Comparison of ENCODE assay signal across 1 cellular context in the genomic region with DNA sequence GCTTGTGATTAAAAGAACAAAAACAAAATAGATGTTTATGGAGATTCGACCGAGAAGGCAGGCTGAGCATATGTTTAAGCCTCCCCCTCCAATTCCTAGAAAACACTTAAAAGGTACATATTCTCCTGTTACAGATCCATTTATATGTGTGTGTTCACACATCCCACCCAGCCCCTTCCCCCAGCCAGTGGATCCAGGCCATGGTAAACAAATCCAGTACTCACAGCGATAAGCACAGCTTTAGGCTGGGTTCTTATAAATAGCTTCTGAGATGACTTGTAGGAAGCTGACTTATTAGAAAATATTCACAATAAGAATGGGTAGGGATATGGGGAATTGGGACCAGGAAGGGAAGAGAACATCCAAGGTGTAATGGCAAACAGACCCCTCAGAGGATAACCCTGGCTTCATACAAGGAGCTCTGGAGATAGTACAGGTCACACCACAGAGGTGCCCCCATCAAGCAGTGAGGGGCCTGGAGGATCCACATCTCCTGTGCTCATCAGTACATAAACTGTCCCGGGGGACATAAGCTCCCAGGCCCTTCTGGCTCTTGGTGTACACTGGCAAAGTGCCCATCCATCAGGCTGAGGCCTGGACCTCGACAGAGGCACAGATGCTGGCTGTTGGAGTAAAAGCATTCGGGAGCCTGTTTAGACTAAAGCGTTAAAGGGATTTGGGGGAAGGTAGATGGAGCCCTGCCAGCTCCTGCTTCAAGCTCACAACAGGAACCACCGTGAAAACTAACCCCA.
TF ChIP-seq lines count a peak whose summit lies in the region.

No MANE protein-coding gene starts in this region.

TF ChIP-seq in HEK293, 187 proteins besides CTCF, POLR2A, EP300 and RAD21 (continued from another document and continues in another):
- TF ChIP-seq, protein P1, sequence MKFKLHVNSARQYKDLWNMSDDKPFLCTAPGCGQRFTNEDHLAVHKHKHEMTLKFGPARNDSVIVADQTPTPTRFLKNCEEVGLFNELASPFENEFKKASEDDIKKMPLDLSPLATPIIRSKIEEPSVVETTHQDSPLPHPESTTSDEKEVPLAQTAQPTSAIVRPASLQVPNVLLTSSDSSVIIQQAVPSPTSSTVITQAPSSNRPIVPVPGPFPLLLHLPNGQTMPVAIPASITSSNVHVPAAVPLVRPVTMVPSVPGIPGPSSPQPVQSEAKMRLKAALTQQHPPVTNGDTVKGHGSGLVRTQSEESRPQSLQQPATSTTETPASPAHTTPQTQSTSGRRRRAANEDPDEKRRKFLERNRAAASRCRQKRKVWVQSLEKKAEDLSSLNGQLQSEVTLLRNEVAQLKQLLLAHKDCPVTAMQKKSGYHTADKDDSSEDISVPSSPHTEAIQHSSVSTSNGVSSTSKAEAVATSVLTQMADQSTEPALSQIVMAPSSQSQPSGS (tag by site-specific recombination; IDR thresholded peaks at IDR 0.05; ENCODE audit: low read depth), result no peak
- TF ChIP-seq ZNF146 (tag by site-specific recombination; IDR thresholded peaks at IDR 0.05) (no peak), ZNF132 (tag by site-specific recombination; IDR thresholded peaks at IDR 0.05; ENCODE audit: borderline replicate concordance) (no peak), ZNF202 (tag by site-specific recombination; IDR thresholded peaks at IDR 0.05; ENCODE audit: borderline replicate concordance) (no peak), ZNF169 (tag by site-specific recombination; IDR thresholded peaks at IDR 0.05) (no peak), ZBTB21 (tag by site-specific recombination; IDR thresholded peaks at IDR 0.05) (no peak), ZNF658 (tag by site-specific recombination; IDR thresholded peaks at IDR 0.05) (no peak), BCL11A (tag by site-specific recombination; IDR thresholded peaks at IDR 0.05; ENCODE audit: low read depth) (no peak), ZNF24 (tag by site-specific recombination; IDR thresholded peaks at IDR 0.05) (no peak), GFI1B (tag by site-specific recombination; IDR thresholded peaks at IDR 0.05) (no peak), YY2 (tag by site-specific recombination; IDR thresholded peaks at IDR 0.05) (no peak), ZNF785 (tag by site-specific recombination; IDR thresholded peaks at IDR 0.05) (no peak), ZFP37 (tag by site-specific recombination; IDR thresholded peaks at IDR 0.05) (no peak), ZNF670 (tag by site-specific recombination; IDR thresholded peaks at IDR 0.05; ENCODE audit: low read depth) (no peak), ZNF266 (tag by site-specific recombination; IDR thresholded peaks at IDR 0.05; ENCODE audit: low read depth) (no peak), SP7 (tag by site-specific recombination; IDR thresholded peaks at IDR 0.05) (no peak), ZNF214 (tag by site-specific recombination; IDR thresholded peaks at IDR 0.05; ENCODE audit: borderline replicate concordance) (no peak), ZNF175 (tag by site-specific recombination; IDR thresholded peaks at IDR 0.05) (no peak), GLIS2 (tag by site-specific recombination; IDR thresholded peaks at IDR 0.05) (no peak), ZNF48 (tag by site-specific recombination; IDR thresholded peaks at IDR 0.05) (no peak), ZEB2 (tag by site-specific recombination; IDR thresholded peaks at IDR 0.05) (peak; percentile 57; the same call in 1 of the 2 replicates), ZNF514 (tag by site-specific recombination; IDR thresholded peaks at IDR 0.05) (no peak), ZNF654 (tag by site-specific recombination; IDR thresholded peaks at IDR 0.05; ENCODE audit: low read depth) (no peak), ZNF335 (tag by site-specific recombination; conservative IDR thresholded peaks at IDR 0.05) (0 out of 2 replicates have a peak, but pooled peaks have one; percentile 16), ZNF585B (tag by site-specific recombination; IDR thresholded peaks at IDR 0.05) (no peak), ZNF274 (IDR thresholded peaks at IDR 0.05; ENCODE audit: low read length) (no peak), ZNF274 (tag by site-specific recombination; IDR thresholded peaks at IDR 0.05; ENCODE audit: borderline replicate concordance) (no peak), ZFP41 (tag by site-specific recombination; IDR thresholded peaks at IDR 0.05; ENCODE audit: borderline replicate concordance) (no peak), ZNF791 (tag by site-specific recombination; IDR thresholded peaks at IDR 0.05) (no peak), ZNF664 (tag by site-specific recombination; IDR thresholded peaks at IDR 0.05) (no peak), ZNF354C (tag by site-specific recombination; IDR thresholded peaks at IDR 0.05; ENCODE audit: borderline replicate concordance, low read depth) (no peak), ZNF624 (tag by site-specific recombination; IDR thresholded peaks at IDR 0.05) (no peak), ZNF433 (tag by site-specific recombination; IDR thresholded peaks at IDR 0.05; ENCODE audit: low read depth) (no peak), KLF7 (tag by site-specific recombination; IDR thresholded peaks at IDR 0.05; ENCODE audit: borderline replicate concordance) (no peak), SETDB1 (IDR thresholded peaks at IDR 0.05; ENCODE audit: insufficient read length, low read length) (no peak), ZNF529 (tag by site-specific recombination; IDR thresholded peaks at IDR 0.05; ENCODE audit: insufficient replicate concordance) (no peak), ZNF302 (tag by site-specific recombination; IDR thresholded peaks at IDR 0.05; ENCODE audit: low read depth) (no peak), ZBTB7A (tag by site-specific recombination; IDR thresholded peaks at IDR 0.05; ENCODE audit: low read depth) (no peak), ZNF10 (tag by site-specific recombination; IDR thresholded peaks at IDR 0.05) (no peak), ZNF548 (tag by site-specific recombination; IDR thresholded peaks at IDR 0.05) (no peak), ZNF530 (tag by site-specific recombination; IDR thresholded peaks at IDR 0.05; ENCODE audit: low read depth) (no peak), SALL2 (tag by site-specific recombination; IDR thresholded peaks at IDR 0.05; ENCODE audit: borderline replicate concordance) (no peak), GLIS1 (tag by site-specific recombination; IDR thresholded peaks at IDR 0.05) (peak; percentile 62), KLF9 (tag by site-specific recombination; IDR thresholded peaks at IDR 0.05; ENCODE audit: low read depth) (no peak), ZNF623 (tag by site-specific recombination; IDR thresholded peaks at IDR 0.05) (no peak), HOXC10 (CRISPR knock-in tag; IDR thresholded peaks at IDR 0.05) (no peak), ZNF292 (tag by site-specific recombination; IDR thresholded peaks at IDR 0.05; ENCODE audit: borderline replicate concordance, low read depth) (no peak), OVOL3 (tag by site-specific recombination; IDR thresholded peaks at IDR 0.05) (no peak), ZFP3 (tag by site-specific recombination; IDR thresholded peaks at IDR 0.05; ENCODE audit: low read depth) (no peak), ZNF324 (tag by site-specific recombination; IDR thresholded peaks at IDR 0.05) (no peak), ZNF843 (tag by site-specific recombination; IDR thresholded peaks at IDR 0.05) (no peak), ZNF37A (tag by site-specific recombination; IDR thresholded peaks at IDR 0.05) (no peak), ZNF138 (tag by site-specific recombination; IDR thresholded peaks at IDR 0.05; ENCODE audit: borderline replicate concordance) (no peak), OSR2 (tag by site-specific recombination; IDR thresholded peaks at IDR 0.05) (peak; percentile 93), ZBTB20 (tag by site-specific recombination; IDR thresholded peaks at IDR 0.05) (0 out of 2 replicates have a peak, but pooled peaks have one; percentile 32), ZNF19 (tag by site-specific recombination; IDR thresholded peaks at IDR 0.05; ENCODE audit: low read depth) (no peak), ZNF555 (tag by site-specific recombination; conservative IDR thresholded peaks at IDR 0.05) (no peak), RBAK (tag by site-specific recombination; IDR thresholded peaks at IDR 0.05) (no peak)
- TF ChIP-seq, protein P2, sequence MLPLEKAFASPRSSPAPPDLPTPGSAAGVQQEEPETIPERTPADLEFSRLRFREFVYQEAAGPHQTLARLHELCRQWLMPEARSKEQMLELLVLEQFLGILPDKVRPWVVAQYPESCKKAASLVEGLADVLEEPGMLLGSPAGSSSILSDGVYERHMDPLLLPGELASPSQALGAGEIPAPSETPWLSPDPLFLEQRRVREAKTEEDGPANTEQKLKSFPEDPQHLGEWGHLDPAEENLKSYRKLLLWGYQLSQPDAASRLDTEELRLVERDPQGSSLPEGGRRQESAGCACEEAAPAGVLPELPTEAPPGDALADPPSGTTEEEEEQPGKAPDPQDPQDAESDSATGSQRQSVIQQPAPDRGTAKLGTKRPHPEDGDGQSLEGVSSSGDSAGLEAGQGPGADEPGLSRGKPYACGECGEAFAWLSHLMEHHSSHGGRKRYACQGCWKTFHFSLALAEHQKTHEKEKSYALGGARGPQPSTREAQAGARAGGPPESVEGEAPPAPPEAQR (tag by site-specific recombination; IDR thresholded peaks at IDR 0.05), result no peak
- TF ChIP-seq, protein P3, sequence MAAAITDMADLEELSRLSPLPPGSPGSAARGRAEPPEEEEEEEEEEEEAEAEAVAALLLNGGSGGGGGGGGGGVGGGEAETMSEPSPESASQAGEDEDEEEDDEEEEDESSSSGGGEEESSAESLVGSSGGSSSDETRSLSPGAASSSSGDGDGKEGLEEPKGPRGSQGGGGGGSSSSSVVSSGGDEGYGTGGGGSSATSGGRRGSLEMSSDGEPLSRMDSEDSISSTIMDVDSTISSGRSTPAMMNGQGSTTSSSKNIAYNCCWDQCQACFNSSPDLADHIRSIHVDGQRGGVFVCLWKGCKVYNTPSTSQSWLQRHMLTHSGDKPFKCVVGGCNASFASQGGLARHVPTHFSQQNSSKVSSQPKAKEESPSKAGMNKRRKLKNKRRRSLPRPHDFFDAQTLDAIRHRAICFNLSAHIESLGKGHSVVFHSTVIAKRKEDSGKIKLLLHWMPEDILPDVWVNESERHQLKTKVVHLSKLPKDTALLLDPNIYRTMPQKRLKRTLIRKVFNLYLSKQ (tag by site-specific recombination; IDR thresholded peaks at IDR 0.05; ENCODE audit: borderline replicate concordance), result no peak
- TF ChIP-seq, protein P4, sequence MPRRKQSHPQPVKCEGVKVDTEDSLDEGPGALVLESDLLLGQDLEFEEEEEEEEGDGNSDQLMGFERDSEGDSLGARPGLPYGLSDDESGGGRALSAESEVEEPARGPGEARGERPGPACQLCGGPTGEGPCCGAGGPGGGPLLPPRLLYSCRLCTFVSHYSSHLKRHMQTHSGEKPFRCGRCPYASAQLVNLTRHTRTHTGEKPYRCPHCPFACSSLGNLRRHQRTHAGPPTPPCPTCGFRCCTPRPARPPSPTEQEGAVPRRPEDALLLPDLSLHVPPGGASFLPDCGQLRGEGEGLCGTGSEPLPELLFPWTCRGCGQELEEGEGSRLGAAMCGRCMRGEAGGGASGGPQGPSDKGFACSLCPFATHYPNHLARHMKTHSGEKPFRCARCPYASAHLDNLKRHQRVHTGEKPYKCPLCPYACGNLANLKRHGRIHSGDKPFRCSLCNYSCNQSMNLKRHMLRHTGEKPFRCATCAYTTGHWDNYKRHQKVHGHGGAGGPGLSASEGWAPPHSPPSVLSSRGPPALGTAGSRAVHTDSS (tag by site-specific recombination; IDR thresholded peaks at IDR 0.05), result no peak
- TF ChIP-seq, protein P5, sequence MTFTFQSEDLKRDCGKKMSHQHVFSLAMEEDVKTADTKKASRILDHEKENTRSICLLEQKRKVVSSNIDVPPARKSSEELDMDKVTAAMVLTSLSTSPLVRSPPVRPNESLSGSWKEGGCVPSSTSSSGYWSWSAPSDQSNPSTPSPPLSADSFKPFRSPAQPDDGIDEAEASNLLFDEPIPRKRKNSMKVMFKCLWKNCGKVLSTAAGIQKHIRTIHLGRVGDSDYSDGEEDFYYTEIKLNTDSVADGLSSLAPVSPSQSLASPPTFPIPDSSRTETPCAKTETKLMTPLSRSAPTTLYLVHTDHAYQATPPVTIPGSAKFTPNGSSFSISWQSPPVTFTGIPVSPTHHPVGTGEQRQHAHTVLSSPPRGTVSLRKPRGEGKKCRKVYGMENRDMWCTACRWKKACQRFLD (tag by site-specific recombination; IDR thresholded peaks at IDR 0.05), result no peak
- TF ChIP-seq, protein P6, sequence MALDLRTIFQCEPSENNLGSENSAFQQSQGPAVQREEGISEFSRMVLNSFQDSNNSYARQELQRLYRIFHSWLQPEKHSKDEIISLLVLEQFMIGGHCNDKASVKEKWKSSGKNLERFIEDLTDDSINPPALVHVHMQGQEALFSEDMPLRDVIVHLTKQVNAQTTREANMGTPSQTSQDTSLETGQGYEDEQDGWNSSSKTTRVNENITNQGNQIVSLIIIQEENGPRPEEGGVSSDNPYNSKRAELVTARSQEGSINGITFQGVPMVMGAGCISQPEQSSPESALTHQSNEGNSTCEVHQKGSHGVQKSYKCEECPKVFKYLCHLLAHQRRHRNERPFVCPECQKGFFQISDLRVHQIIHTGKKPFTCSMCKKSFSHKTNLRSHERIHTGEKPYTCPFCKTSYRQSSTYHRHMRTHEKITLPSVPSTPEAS (tag by site-specific recombination; IDR thresholded peaks at IDR 0.05), result no peak
- TF ChIP-seq, protein P7, sequence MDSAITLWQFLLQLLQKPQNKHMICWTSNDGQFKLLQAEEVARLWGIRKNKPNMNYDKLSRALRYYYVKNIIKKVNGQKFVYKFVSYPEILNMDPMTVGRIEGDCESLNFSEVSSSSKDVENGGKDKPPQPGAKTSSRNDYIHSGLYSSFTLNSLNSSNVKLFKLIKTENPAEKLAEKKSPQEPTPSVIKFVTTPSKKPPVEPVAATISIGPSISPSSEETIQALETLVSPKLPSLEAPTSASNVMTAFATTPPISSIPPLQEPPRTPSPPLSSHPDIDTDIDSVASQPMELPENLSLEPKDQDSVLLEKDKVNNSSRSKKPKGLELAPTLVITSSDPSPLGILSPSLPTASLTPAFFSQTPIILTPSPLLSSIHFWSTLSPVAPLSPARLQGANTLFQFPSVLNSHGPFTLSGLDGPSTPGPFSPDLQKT (IDR thresholded peaks at IDR 0.05; ENCODE audit: borderline replicate concordance, low read depth, low read length), result no peak
- TF ChIP-seq, protein P8, sequence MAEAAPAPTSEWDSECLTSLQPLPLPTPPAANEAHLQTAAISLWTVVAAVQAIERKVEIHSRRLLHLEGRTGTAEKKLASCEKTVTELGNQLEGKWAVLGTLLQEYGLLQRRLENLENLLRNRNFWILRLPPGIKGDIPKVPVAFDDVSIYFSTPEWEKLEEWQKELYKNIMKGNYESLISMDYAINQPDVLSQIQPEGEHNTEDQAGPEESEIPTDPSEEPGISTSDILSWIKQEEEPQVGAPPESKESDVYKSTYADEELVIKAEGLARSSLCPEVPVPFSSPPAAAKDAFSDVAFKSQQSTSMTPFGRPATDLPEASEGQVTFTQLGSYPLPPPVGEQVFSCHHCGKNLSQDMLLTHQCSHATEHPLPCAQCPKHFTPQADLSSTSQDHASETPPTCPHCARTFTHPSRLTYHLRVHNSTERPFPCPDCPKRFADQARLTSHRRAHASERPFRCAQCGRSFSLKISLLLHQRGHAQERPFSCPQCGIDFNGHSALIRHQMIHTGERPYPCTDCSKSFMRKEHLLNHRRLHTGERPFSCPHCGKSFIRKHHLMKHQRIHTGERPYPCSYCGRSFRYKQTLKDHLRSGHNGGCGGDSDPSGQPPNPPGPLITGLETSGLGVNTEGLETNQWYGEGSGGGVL (tag by site-specific recombination; IDR thresholded peaks at IDR 0.05), result no peak
